Comparison of ENCODE assay signal across 19 cellular contexts in genomic region chr2:230976671-230977171, GRCh38. TPM values are rescaled to one million over a fixed set of nuclear protein-coding genes. Genes with fewer than 3 reads are reported as not detected.
DNase-seq lines count a peak whose midpoint lies in the region; ATAC-seq and FAIRE-seq lines count a peak whose summit lies in the region.
"Had no signal": no experiment of that assay in that cellular context is flagged by ENCODE, and none has a peak within 500 bp of the region (broad histone marks: within the 10 kb centered on the region; RNA-seq: fewer than 3 reads in every experiment).

No MANE protein-coding gene starts in this region.

- peaks cover 10% of the 10 kb centered on the region for H3K36me3 Mint-ChIP-seq in activated CD8-positive, alpha-beta memory T cell treated with anti-CD3 and anti-CD28 coated beads, Interleukin-2, amount 10 ng/mL, durations not matched to agents 7 days and 5 days
- peaks cover 2% of the 10 kb centered on the region for H3K36me3 Mint-ChIP-seq in activated T-helper 17 cell treated with anti-CD3 and anti-CD28 coated beads, Interleukin-2, amount 50 U/mL, for 72 hours (ENCODE audit: low read depth)
- H3K36me3 Mint-ChIP-seq: naive B cell had no signal

- no peak for FAIRE-seq in small intestine (lab: Jason Lieb, UNC)
- FAIRE-seq: A549 had no signal

- peaks cover 84% of the 10 kb centered on the region for H3K4me1 Mint-ChIP-seq in activated CD8-positive, alpha-beta memory T cell treated with anti-CD3 and anti-CD28 coated beads, Interleukin-2, amount 10 ng/mL, durations not matched to agents 7 days and 5 days
- H3K4me1 Mint-ChIP-seq in activated T-helper 17 cell treated with anti-CD3 and anti-CD28 coated beads, Interleukin-2, amount 50 U/mL, for 72 hours, result peaks cover 46% of the 10 kb centered on the region

- CTCF ChIA-PET in activated CD8-positive, alpha-beta memory T cell treated with anti-CD3 and anti-CD28 coated beads, Interleukin-2, amount 10 ng/mL, durations not matched to agents 7 days and 5 days (lab: Charles Lee), result no interaction called here

- H3K27me3 ChIP-seq in small intestine (ENCODE audit: control insufficient read depth in 2 of 2, insufficient read depth in 2 of 2, low read length in 2 of 2), result no peaks in the 10 kb centered on the region

- no peaks in the 10 kb centered on the region for H3K4me1 ChIP-seq in small intestine (ENCODE audit: control insufficient read depth in 2 of 2, insufficient read depth in 1 of 2, low read depth in 1 of 2, low read length in 1 of 2)
- H3K4me1 ChIP-seq: A549 had no signal

- no peak overlapping the region for H3K4me3 ChIP-seq in small intestine (ENCODE audit: low read depth in 1 of 2, low read length in 2 of 2)
- H3K4me3 ChIP-seq: A549 had no signal

- H3K27me3 Mint-ChIP-seq in activated CD8-positive, alpha-beta memory T cell treated with anti-CD3 and anti-CD28 coated beads, Interleukin-2, amount 10 ng/mL, durations not matched to agents 7 days and 5 days, result peaks cover 42% of the 10 kb centered on the region
- H3K27me3 Mint-ChIP-seq in activated T-helper 17 cell treated with anti-CD3 and anti-CD28 coated beads, Interleukin-2, amount 50 U/mL, for 72 hours, result no peaks in the 10 kb centered on the region

- H3K9me3 Mint-ChIP-seq in activated CD8-positive, alpha-beta memory T cell treated with anti-CD3 and anti-CD28 coated beads, Interleukin-2, amount 10 ng/mL, durations not matched to agents 7 days and 5 days (ENCODE audit: low read depth), result peaks cover 2% of the 10 kb centered on the region
- no peaks in the 10 kb centered on the region for H3K9me3 Mint-ChIP-seq in activated T-helper 17 cell treated with anti-CD3 and anti-CD28 coated beads, Interleukin-2, amount 50 U/mL, for 72 hours
- H3K9me3 Mint-ChIP-seq: activated naive CD4-positive, alpha-beta T cell treated with anti-CD3 and anti-CD28 coated beads, Interleukin-2, amount 50 U/mL, for 72 hours had no signal

- ATAC-seq in activated CD8-positive, alpha-beta memory T cell treated with anti-CD3 and anti-CD28 coated beads, Interleukin-2, amount 10 ng/mL, durations not matched to agents 7 days and 5 days, result peak; percentile 18
- ATAC-seq in HG02798 (IDR thresholded peaks at IDR 0.05; ENCODE audit: poor library complexity, unreplicated experiment), result peak; percentile 25
- ATAC-seq in activated T-helper 17 cell treated with anti-CD3 and anti-CD28 coated beads, Interleukin-2, amount 50 U/mL, for 72 hours (replicated peaks), result no peak
- ATAC-seq in GM21390 (IDR thresholded peaks at IDR 0.05; ENCODE audit: unreplicated experiment), result no peak
- ATAC-seq: A549; activated naive CD4-positive, alpha-beta T cell treated with anti-CD3 and anti-CD28 coated beads, Interleukin-2, amount 50 U/mL, for 72 hours; left ventricle myocardium superior; PC-3 had no signal

- WGBS in small intestine, 3 donors, result 59 to 79% (median 71%) methylated on average over 6 of the region's 6 CpGs

- H3K4me3 Mint-ChIP-seq in activated CD8-positive, alpha-beta memory T cell treated with anti-CD3 and anti-CD28 coated beads, Interleukin-2, amount 10 ng/mL, durations not matched to agents 7 days and 5 days, result peak overlapping the region; percentile 15
- H3K4me3 Mint-ChIP-seq in activated T-helper 17 cell treated with anti-CD3 and anti-CD28 coated beads, Interleukin-2, amount 50 U/mL, for 72 hours, result peak overlapping the region; percentile 1
- H3K4me3 Mint-ChIP-seq: naive B cell had no signal

- peak overlapping the region; percentile 88 for H3K27ac Mint-ChIP-seq in activated CD8-positive, alpha-beta memory T cell treated with anti-CD3 and anti-CD28 coated beads, Interleukin-2, amount 10 ng/mL, durations not matched to agents 7 days and 5 days
- H3K27ac Mint-ChIP-seq in activated T-helper 17 cell treated with anti-CD3 and anti-CD28 coated beads, Interleukin-2, amount 50 U/mL, for 72 hours, result no peak overlapping the region

- peak; percentile 66 for DNase-seq in activated CD8-positive, alpha-beta memory T cell treated with anti-CD3 and anti-CD28 coated beads, Interleukin-2, amount 10 ng/mL, durations not matched to agents 7 days and 5 days
- DNase-seq in activated CD8-positive, alpha-beta memory T cell treated with anti-CD3 and anti-CD28 coated beads, Interleukin-2, amount 50 U/mL, for 4 hours, result no peak
- DNase-seq in small intestine (peak; percentile 48), NCI-H2107 (lab: John Stamatoyannopoulos, UW) (no peak), activated gamma-delta T cell treated with Interleukin-2 at 50 U/mL for 16 hours (no peak)
- DNase-seq: effector memory CD4-positive, alpha-beta T cell; left ventricle myocardium superior; naive B cell; NCI-H510A; PC-3; retina; SK-N-SH had no signal

- no peaks in the 10 kb centered on the region for H3K9me3 ChIP-seq in small intestine (ENCODE audit: control insufficient read depth, low read depth)
- H3K9me3 ChIP-seq: A549, SK-N-SH had no signal

- peak overlapping the region in 1 of 2 donors; percentile 14 for H3K27ac ChIP-seq in small intestine (ENCODE audit: low read depth in 1 of 2, low read length in 1 of 2)
- H3K27ac ChIP-seq: A549, HL-60 had no signal

- H3K36me3 ChIP-seq in small intestine (ENCODE audit: control insufficient read depth in 2 of 2, insufficient read depth in 2 of 2, low read length in 2 of 2), result no peaks in the 10 kb centered on the region

RNA-seq across cellular contexts. Expression of gene SPATA3, which starts 19.2 kb away (rescaled TPM):
- total RNA-seq in activated CD8-positive, alpha-beta memory T cell treated with anti-CD3 and anti-CD28 coated beads, Interleukin-2, amount 10 ng/mL, durations not matched to agents 7 days and 5 days, result 1 to 10 TPM in 1 of 2 experiments, under 1 TPM in 1; 0.44 to 1.2 TPM
- total RNA-seq in activated T-helper 17 cell treated with anti-CD3 and anti-CD28 coated beads, Interleukin-2, amount 50 U/mL, for 72 hours, result 1 to 10 TPM; 2.2 to 2.5 TPM
- polyA plus RNA-seq in small intestine, result not detected
- total RNA-seq: left ventricle myocardium superior, PC-3 had no signal
- polyA plus RNA-seq: A549, SK-N-SH, thymus had no signal

RNA-seq across cellular contexts. Expression of gene GPR55, which starts 51.7 kb away (rescaled TPM):
- 10 to 100 TPM; 42.1 to 58.8 TPM for total RNA-seq in activated CD8-positive, alpha-beta memory T cell treated with anti-CD3 and anti-CD28 coated beads, Interleukin-2, amount 10 ng/mL, durations not matched to agents 7 days and 5 days
- total RNA-seq in activated T-helper 17 cell treated with anti-CD3 and anti-CD28 coated beads, Interleukin-2, amount 50 U/mL, for 72 hours, result 10 to 100 TPM; 11.1 to 19.9 TPM
- polyA plus RNA-seq in small intestine, result 1 to 10 TPM in 1 of 3 donors, under 1 TPM in 2; 0.22 to 1.6 (median 0.42) TPM
- total RNA-seq: left ventricle myocardium superior had no signal
- polyA plus RNA-seq: A549, SK-N-SH had no signal

Comparison
In these comparisons a context has a peak if more than half of its experiments do, and no peak if none do; other contexts are left out.
1. DNase-seq: peak in activated CD8-positive, alpha-beta memory T cell treated with anti-CD3 and anti-CD28 coated beads, Interleukin-2, amount 10 ng/mL, durations not matched to agents 7 days and 5 days (single experiment) and small intestine (single experiment); none in activated CD8-positive, alpha-beta memory T cell treated with anti-CD3 and anti-CD28 coated beads, Interleukin-2, amount 50 U/mL, for 4 hours (single experiment), NCI-H2107 (single experiment) and activated gamma-delta T cell treated with Interleukin-2 at 50 U/mL for 16 hours (single experiment).
2. ATAC-seq: peak in activated CD8-positive, alpha-beta memory T cell treated with anti-CD3 and anti-CD28 coated beads, Interleukin-2, amount 10 ng/mL, durations not matched to agents 7 days and 5 days (single experiment) and HG02798 (single experiment); none in activated T-helper 17 cell treated with anti-CD3 and anti-CD28 coated beads, Interleukin-2, amount 50 U/mL, for 72 hours (single experiment) and GM21390 (single experiment).